In the genomic region with DNA sequence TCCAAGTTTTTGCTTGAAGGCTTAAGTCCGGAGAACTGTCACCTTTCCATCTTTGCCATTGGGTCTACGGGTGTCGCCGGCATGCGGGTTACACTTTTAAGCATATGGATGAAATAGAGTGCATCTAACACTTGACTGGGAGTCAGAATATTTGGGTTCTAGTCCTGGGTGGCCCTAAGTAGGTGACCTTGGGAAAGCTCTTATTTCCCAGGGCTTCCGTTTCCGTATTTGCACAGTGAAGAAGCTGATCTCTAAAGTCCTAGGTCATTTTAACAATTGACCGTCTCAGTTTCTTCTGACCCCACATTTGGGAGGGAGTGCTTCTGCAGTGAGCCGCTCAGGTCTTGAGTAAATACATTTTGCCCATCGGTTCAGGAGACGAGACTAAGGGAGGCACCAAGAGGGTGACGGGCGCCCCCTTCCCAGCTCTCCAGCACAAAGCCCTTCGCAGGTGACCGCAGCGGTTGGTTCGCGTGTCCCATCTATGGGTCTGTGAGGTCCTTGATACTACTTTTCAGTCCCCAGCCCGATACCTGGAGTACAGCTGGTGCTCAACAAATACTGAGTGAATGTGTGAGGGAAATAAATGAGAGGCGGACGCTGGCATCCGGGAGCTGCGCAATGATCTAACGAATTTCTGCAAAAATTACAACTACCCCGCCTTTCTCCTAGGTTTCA, we compare ENCODE assay signal across 8 cellular contexts. TPM values are rescaled to one million over a fixed set of nuclear protein-coding genes. Genes with fewer than 3 reads are reported as not detected.
DNase-seq lines count a peak whose midpoint lies in the region; ATAC-seq and TF ChIP-seq lines count a peak whose summit lies in the region.

No MANE protein-coding gene starts in this region.

- TF ChIP-seq CTCF in Caco-2 (IDR thresholded peaks at IDR 0.05; ENCODE audit: insufficient read depth in 1 of 2, low read depth in 1 of 2, low read length in 1 of 2, severe bottlenecking in 1 of 2, unreplicated experiment in 1 of 2): peak in 1 of 2 experiments; percentile 22

- H3K4me3 ChIP-seq in Caco-2 (ENCODE audit: low read depth, low read length) (peak overlapping the region; percentile 88), SJCRH30 (peak overlapping the region; percentile 96), right cardiac atrium (ENCODE audit: low read length) (peak overlapping the region; percentile 72)

- intact Hi-C loops in Caco-2 (cut with micrococcal nuclease; ENCODE audit: unreplicated experiment): loop anchor here (5.0 kb wide), 1 partner anchor 34 kb away; the partner anchor contains the start of gene SNRPC
- intact Hi-C loops in right cardiac atrium (cut with DNase I): no loop called here

- H3K27me3 ChIP-seq in Caco-2 (replicated peaks; ENCODE audit: control insufficient read depth, insufficient read depth, low read length) (no peaks in the 10 kb centered on the region), SJCRH30 (no peaks in the 10 kb centered on the region), right cardiac atrium (ENCODE audit: control insufficient read depth, insufficient read depth) (no peaks in the 10 kb centered on the region)

- peak; percentile 71 to 72 for DNase-seq in Caco-2
- DNase-seq in SJCRH30: peak; percentile 33 to 61
- peak; percentile 15 for DNase-seq in amniotic epithelial cell (ENCODE audit: low read depth)
- peak; percentile 41 to 77 (median 75) for DNase-seq in right cardiac atrium
- DNase-seq in putamen (ENCODE audit: low spot score): peak; percentile 47
- DNase-seq in T1000 (lab: John Stamatoyannopoulos, UW): no peak

- H3K4me1 ChIP-seq in Caco-2: peaks cover 20% of the 10 kb centered on the region
- no peaks in the 10 kb centered on the region for H3K4me1 ChIP-seq in SJCRH30
- H3K4me1 ChIP-seq in right cardiac atrium (ENCODE audit: control insufficient read depth, insufficient read depth, low read length): no peaks in the 10 kb centered on the region

- H3K36me3 ChIP-seq in Caco-2 (ENCODE audit: control insufficient read depth, insufficient read depth, low read length) (no peaks in the 10 kb centered on the region; the same call in 1 of the 2 replicates), SJCRH30 (no peaks in the 10 kb centered on the region)

- 6% methylated on average over 25 of the region's 25 CpGs for WGBS in right cardiac atrium

- TSS peak; percentile 85 for BruUV-seq in Caco-2 (replicated peaks; lab: Mats Ljungman, UMichigan)

- H3K27ac ChIP-seq in SJCRH30 (peak overlapping the region; percentile 29; the same call in 1 of the 2 replicates), right cardiac atrium (ENCODE audit: low read length) (peak overlapping the region; percentile 95)

- no peaks in the 10 kb centered on the region for H3K9me3 Mint-ChIP-seq in Caco-2 (ENCODE audit: unreplicated experiment)

- no peaks in the 10 kb centered on the region for H3K9me3 ChIP-seq in Caco-2
- H3K9me3 ChIP-seq in SJCRH30 (replicated peaks): no peaks in the 10 kb centered on the region
- no peaks in the 10 kb centered on the region for H3K9me3 ChIP-seq in right cardiac atrium (ENCODE audit: control insufficient read depth, low read length)

- H3K4me3 Mint-ChIP-seq in Caco-2 (ENCODE audit: unreplicated experiment): peak overlapping the region; percentile 97

- H3K27ac Mint-ChIP-seq in Caco-2 (ENCODE audit: unreplicated experiment): peak overlapping the region; percentile 99

- no peaks in the 10 kb centered on the region for H3K27me3 Mint-ChIP-seq in Caco-2 (ENCODE audit: insufficient read depth, unreplicated experiment)

- ATAC-seq in GM19438 (IDR thresholded peaks at IDR 0.05; ENCODE audit: low read depth, unreplicated experiment) (peak; percentile 45), HG03571 (IDR thresholded peaks at IDR 0.05; ENCODE audit: unreplicated experiment) (peak; percentile 25), right cardiac atrium (peak; percentile 41 to 50)

- POLR2A ChIA-PET in Caco-2 (lab: Charles Lee): interaction anchor here (0.6 to 2.5 kb wide), 9 partner anchors 9 to 329 kb away, joined by 3 to 16 read pairs (median 3); partner anchors contain the start of genes SNRPC and TAF11

- H3K36me3 Mint-ChIP-seq in Caco-2 (ENCODE audit: insufficient read depth, unreplicated experiment): peaks cover 23% of the 10 kb centered on the region

- CTCF ChIA-PET in Caco-2 (lab: Charles Lee): interaction anchor here (0.5 to 1.6 kb wide), 6 partner anchors 9 to 574 kb away, joined by 3 to 8 read pairs (median 4); no protein-coding TSS in a partner anchor

- H3K4me1 Mint-ChIP-seq in Caco-2 (ENCODE audit: low read depth, unreplicated experiment): peaks cover 9% of the 10 kb centered on the region

RNA-seq across cellular contexts. Expression of gene BLTP3A, which starts 0.6 kb away (rescaled TPM):
- total RNA-seq in Caco-2 (2022) (40.3 and 41.6 TPM in 2 replicates), right cardiac atrium (10 to 100 TPM; 13.0 to 18.8 (median 17.5) TPM)
- 6.8 and 8.8 TPM in 2 replicates for total RNA-seq in SJCRH30 (2014; rRNA removed; shearing (Covaris generic))
- polyA plus RNA-seq in right cardiac atrium: 4.4 TPM

RNA-seq across cellular contexts. Expression of gene SNRPC, which starts 34.0 kb away (rescaled TPM):
- total RNA-seq in Caco-2 (2022): 168 and 189 TPM in 2 replicates
- total RNA-seq in SJCRH30 (2014; rRNA removed; shearing (Covaris generic)): 224 and 233 TPM in 2 replicates
- total RNA-seq in right cardiac atrium: 100 to 1,000 TPM in 3 of 4 donors, 10 to 100 TPM in 1; 88.3 to 155 (median 120) TPM
- 236 TPM for polyA plus RNA-seq in right cardiac atrium
